1 cellular context compared by ENCODE assay signal in genomic region chr9:116154976-116155699, GRCh38.
TF ChIP-seq lines count a peak whose summit lies in the region.

No MANE protein-coding gene starts in this region.

TF ChIP-seq in IMR-90, 13 proteins besides CTCF, POLR2A, EP300 and RAD21 (continued from another document):
- no peak for TF ChIP-seq CEBPB (IDR thresholded peaks at IDR 0.05; ENCODE audit: low read depth, low read length)
- no peak for TF ChIP-seq RCOR1 (IDR thresholded peaks at IDR 0.05; ENCODE audit: insufficient replicate concordance, low read length)
- no peak for TF ChIP-seq NFE2L2 (IDR thresholded peaks at IDR 0.05; ENCODE audit: low read depth, low read length)
- TF ChIP-seq ELK1 (IDR thresholded peaks at IDR 0.05; ENCODE audit: borderline replicate concordance, low read depth, low read length), result no peak
